8 cellular contexts compared by ENCODE assay signal in the genomic region with DNA sequence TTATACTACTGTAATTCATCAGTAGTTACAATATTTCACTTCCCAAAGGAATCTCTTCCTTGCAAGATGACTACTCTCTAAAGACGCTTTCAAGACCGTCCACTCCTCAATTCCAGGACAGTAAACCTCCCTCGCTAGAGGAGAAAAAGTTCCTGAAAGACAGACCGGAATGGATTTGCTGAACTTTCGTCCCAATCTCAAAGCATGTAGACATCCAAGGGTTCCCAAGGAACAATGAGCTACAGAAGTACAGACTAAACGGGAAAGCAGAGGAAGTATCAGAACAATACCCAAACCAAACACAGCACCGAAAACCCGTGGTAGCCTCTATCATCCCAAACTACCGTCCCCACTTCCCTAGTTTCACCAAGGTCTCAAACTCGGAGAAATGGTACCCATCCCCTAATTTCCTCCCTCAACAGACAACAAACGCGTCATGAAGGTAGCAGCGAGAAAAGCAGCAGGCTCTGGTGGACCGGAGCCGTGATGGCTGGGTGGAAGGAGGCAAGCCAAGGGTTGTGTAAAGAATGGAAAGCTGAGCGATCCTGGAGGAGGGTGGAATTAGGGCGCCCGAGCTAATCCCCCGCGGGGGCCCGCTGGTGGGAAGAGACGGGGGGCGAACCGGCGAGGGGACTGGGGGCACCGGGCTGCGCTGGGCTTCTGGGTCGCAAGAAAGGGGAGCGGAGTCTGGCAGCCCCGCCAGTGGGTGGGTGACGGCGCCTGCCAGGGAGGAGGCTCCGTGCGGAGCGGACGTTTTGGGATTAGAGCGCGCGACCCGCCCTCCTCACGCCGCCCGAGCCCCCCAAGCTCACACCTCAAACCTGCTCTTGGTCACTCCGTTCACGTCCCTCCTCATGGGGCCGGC. TPM values are rescaled to one million over a fixed set of nuclear protein-coding genes. Genes with fewer than 3 reads are reported as not detected.
DNase-seq lines count a peak whose midpoint lies in the region; ATAC-seq and TF ChIP-seq lines count a peak whose summit lies in the region.

No MANE protein-coding gene starts in this region.

- TF ChIP-seq CTCF in epithelial cell of proximal tubule (conservative IDR thresholded peaks at IDR 0.05; ENCODE audit: low read depth, low read length): no peak
- no peak for TF ChIP-seq CTCF in upper lobe of right lung (IDR thresholded peaks at IDR 0.05)

- DNase-seq in T-helper 17 cell: peak in 1 of 3 donors; percentile 17
- no peak for DNase-seq in epithelial cell of proximal tubule (ENCODE audit: low read depth)
- peak; percentile 74 for DNase-seq in upper lobe of right lung
- DNase-seq in NCI-H524 treated with DMSO at 0.1 percent for 48 hours (lab: John Stamatoyannopoulos, UW): no peak

- peak overlapping the region; percentile 98 for H3K4me3 Mint-ChIP-seq in T-helper 17 cell

- peak; percentile 18 for ATAC-seq in HG03039 (IDR thresholded peaks at IDR 0.05; ENCODE audit: unreplicated experiment)
- peak; percentile 14 for ATAC-seq in T-helper 17 cell
- peak; percentile 1 for ATAC-seq in upper lobe of right lung
- ATAC-seq in GM18870 (IDR thresholded peaks at IDR 0.05; ENCODE audit: unreplicated experiment): no peak

- peak overlapping the region; percentile 95 for H3K9ac ChIP-seq in ES-I3 (ENCODE audit: low read depth, low read length)

- peaks cover 2% of the 10 kb centered on the region for H3K36me3 Mint-ChIP-seq in T-helper 17 cell (ENCODE audit: low read depth)

- H3K27me3 ChIP-seq in muscle layer of duodenum (ENCODE audit: low read depth, low read length) (no peaks in the 10 kb centered on the region), upper lobe of right lung (no peaks in the 10 kb centered on the region)

- H3K36me3 ChIP-seq in ES-I3 (ENCODE audit: insufficient read depth, low read length) (no peaks in the 10 kb centered on the region; the same call in 1 of the 2 replicates), muscle layer of duodenum (ENCODE audit: control insufficient read depth in 1 of 2, insufficient read depth in 2 of 2, low read length in 2 of 2) (peaks cover 4 to 9% of the 10 kb centered on the region in 2 donors), upper lobe of right lung (peaks cover 4% of the 10 kb centered on the region)

- H3K9me3 ChIP-seq in ES-I3 (ENCODE audit: control insufficient read depth, insufficient read depth, low read length) (no peaks in the 10 kb centered on the region), T-helper 17 cell (ENCODE audit: control insufficient read depth, low read length, poor library complexity, severe bottlenecking) (no peaks in the 10 kb centered on the region), muscle layer of duodenum (ENCODE audit: control insufficient read depth in 1 of 2, low read length in 2 of 2) (no peaks in the 10 kb centered on the region), upper lobe of right lung (no peaks in the 10 kb centered on the region)

- H3K4me3 ChIP-seq in epithelial cell of proximal tubule (ENCODE audit: low read depth, low read length) (peak overlapping the region; percentile 95), muscle layer of duodenum (ENCODE audit: low read depth in 1 of 2, low read length in 2 of 2) (peak overlapping the region; percentile 86 to 96), upper lobe of right lung (peak overlapping the region; percentile 99)

- peak overlapping the region; percentile 56 for H3K27ac ChIP-seq in muscle layer of duodenum (ENCODE audit: low read length)
- H3K27ac ChIP-seq in upper lobe of right lung: peak overlapping the region; percentile 89

- H3K27me3 Mint-ChIP-seq in T-helper 17 cell: no peaks in the 10 kb centered on the region

- intact Hi-C loops in upper lobe of right lung (cut with DNase I): no loop called here

- no peaks in the 10 kb centered on the region for H3K4me1 ChIP-seq in ES-I3 (ENCODE audit: insufficient read depth, low read length)
- peaks cover 7 to 14% of the 10 kb centered on the region in 2 donors for H3K4me1 ChIP-seq in muscle layer of duodenum (ENCODE audit: control insufficient read depth in 1 of 2, insufficient read depth in 2 of 2, low read length in 2 of 2)
- peaks cover 14% of the 10 kb centered on the region for H3K4me1 ChIP-seq in upper lobe of right lung

- H3K4me1 Mint-ChIP-seq in T-helper 17 cell: peaks cover 23% of the 10 kb centered on the region

- peak overlapping the region; percentile 95 for H3K27ac Mint-ChIP-seq in T-helper 17 cell

RNA-seq across cellular contexts. Expression of a gene that starts 0.6 kb away (rescaled TPM):
- total RNA-seq in T-helper 17 cell (10 to 100 TPM; 23.4 to 30.4 TPM), epithelial cell of proximal tubule (2.7 and 9.3 TPM in 2 replicates), upper lobe of right lung (23.9 TPM)

RNA-seq across cellular contexts. Expression of a gene that starts 50.3 kb away (rescaled TPM):
- total RNA-seq in T-helper 17 cell: 10 to 100 TPM; 37.8 to 41.3 TPM
- 14.6 and 20.5 TPM in 2 replicates for total RNA-seq in epithelial cell of proximal tubule
- total RNA-seq in upper lobe of right lung: 37.2 TPM
